In the genomic region with DNA sequence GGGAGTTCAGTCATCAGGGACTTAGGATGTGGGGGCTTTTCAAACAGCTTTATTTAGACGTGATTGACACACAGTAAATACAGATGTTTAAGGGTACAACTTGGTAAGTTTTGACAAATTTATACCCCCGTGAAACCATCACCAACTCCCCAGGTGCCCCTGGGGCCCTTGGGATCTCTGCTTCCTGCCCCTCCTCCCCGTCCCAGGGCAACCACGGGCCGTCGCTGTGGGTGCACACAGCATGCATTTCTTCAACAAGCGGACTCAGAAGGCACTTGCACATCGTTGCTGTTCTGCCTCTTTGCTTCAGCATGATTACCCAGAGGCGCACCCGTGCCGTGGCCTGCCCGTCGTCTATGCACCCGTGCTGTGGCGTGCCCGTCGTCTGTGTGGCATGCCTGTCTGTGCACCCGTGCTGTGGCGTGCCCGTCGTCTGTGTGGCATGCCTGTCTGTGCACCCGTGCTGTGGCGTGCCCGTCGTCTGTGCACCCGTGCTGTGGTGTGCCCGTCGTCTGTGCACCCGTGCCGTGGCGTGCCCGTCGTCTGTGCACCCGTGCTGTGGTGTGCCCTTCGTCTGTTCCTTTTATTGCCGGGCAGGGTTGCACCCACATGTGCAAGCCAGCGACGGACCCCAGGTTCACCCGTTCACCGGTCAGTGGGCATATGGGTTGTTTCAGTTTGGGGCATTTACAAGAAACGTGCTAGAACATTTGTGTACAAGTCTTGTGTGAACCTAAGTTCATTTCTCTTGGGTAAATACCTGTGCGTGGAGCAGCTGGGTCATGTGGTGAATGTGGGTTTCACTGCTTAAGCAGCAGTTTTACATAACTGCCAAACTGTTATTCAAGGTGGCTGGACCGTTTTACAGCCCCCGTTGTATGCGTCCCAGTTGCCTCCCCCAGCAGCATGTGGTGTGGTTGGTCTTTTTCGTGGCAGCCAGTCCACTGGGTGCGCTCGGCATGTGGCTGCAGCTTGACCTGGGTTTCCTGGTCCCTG, we compare ENCODE assay signal across 10 cellular contexts. TPM values are rescaled to one million over a fixed set of nuclear protein-coding genes. Genes with fewer than 3 reads are reported as not detected.
DNase-seq lines count a peak whose midpoint lies in the region; ATAC-seq and TF ChIP-seq lines count a peak whose summit lies in the region.
"Had no signal": no experiment of that assay in that cellular context is flagged by ENCODE, and none has a peak within 500 bp of the region (broad histone marks: within the 10 kb centered on the region; RNA-seq: fewer than 3 reads in every experiment).

No MANE protein-coding gene starts in this region.

- H3K36me3 Mint-ChIP-seq in CD4-positive, alpha-beta memory T cell: peaks cover 6 to 13% of the 10 kb centered on the region in 2 donors
- H3K36me3 Mint-ChIP-seq in memory B cell: peaks cover 3% of the 10 kb centered on the region

- H4K20me1 ChIP-seq in OCI-LY1 (ENCODE audit: insufficient read depth, low read length): no peaks in the 10 kb centered on the region

- peak overlapping the region; percentile 43 to 85 (median 77) for H3K27ac Mint-ChIP-seq in CD4-positive, alpha-beta memory T cell
- peak overlapping the region; percentile 92 for H3K27ac Mint-ChIP-seq in memory B cell

- intact Hi-C loops in CD4-positive, alpha-beta memory T cell (cut with micrococcal nuclease): no loop called here

- H3K27me3 ChIP-seq in CD4-positive, alpha-beta memory T cell (ENCODE audit: insufficient read depth, low read length): no peaks in the 10 kb centered on the region
- no peaks in the 10 kb centered on the region for H3K27me3 ChIP-seq in OCI-LY1 (ENCODE audit: insufficient read depth, low read length)

- peaks cover 7% of the 10 kb centered on the region for H3F3A ChIP-seq in OCI-LY1 (ENCODE audit: insufficient read depth, low read length)

- peaks cover 26 to 90% (median 59%) of the 10 kb centered on the region in 4 donors for H3K4me1 Mint-ChIP-seq in CD4-positive, alpha-beta memory T cell
- peaks cover 62% of the 10 kb centered on the region for H3K4me1 Mint-ChIP-seq in memory B cell

- H2AFZ ChIP-seq in OCI-LY1 (ENCODE audit: low read length): no peak overlapping the region

- H3K79me2 ChIP-seq in OCI-LY1 (ENCODE audit: insufficient read depth, low read length): 0 out of 2 replicates have a peak, but pooled peaks cover 2% of the 10 kb centered on the region

- peaks cover 77% of the 10 kb centered on the region for H3K4me1 ChIP-seq in CD4-positive, alpha-beta memory T cell (ENCODE audit: insufficient read depth, low read length)
- H3K4me1 ChIP-seq in OCI-LY1 (ENCODE audit: insufficient read depth, low read length, severe bottlenecking): peaks cover 95% of the 10 kb centered on the region

- no peak overlapping the region for H3K27ac ChIP-seq in CD4-positive, alpha-beta memory T cell (ENCODE audit: low read depth, low read length)
- H3K27ac ChIP-seq in OCI-LY1 (ENCODE audit: low read depth, low read length, poor library complexity, severe bottlenecking): peak overlapping the region; percentile 100

- DNase-seq in CD4-positive, alpha-beta memory T cell: peak in 1 of 5 donors; percentile 33
- peak in 1 of 2 donors; percentile 56 for DNase-seq in memory B cell (ENCODE audit: low spot score in 2 of 2)
- DNase-seq in NCI-H1930 (lab: John Stamatoyannopoulos, UW): no peak
- no peak for DNase-seq in COR-L47 (lab: John Stamatoyannopoulos, UW)
- no peak for DNase-seq in DMS 273 treated with DMSO at 0.1 percent for 48 hours (lab: John Stamatoyannopoulos, UW)
- DNase-seq: DMS153, NCI-H524 had no signal

- CTCF ChIA-PET in CD4-positive, alpha-beta memory T cell (lab: Charles Lee; ENCODE audit: partially characterized antibody): interaction anchor here (2.4 kb wide), 1 partner anchor 8 kb away, joined by 9 read pairs; no protein-coding TSS in a partner anchor

- peak overlapping the region in 7 of 8 donors; percentile 11 to 76 (median 46) for H3K4me3 Mint-ChIP-seq in CD4-positive, alpha-beta memory T cell
- H3K4me3 Mint-ChIP-seq in memory B cell: peak overlapping the region; percentile 93

- no peaks in the 10 kb centered on the region for H3K27me3 Mint-ChIP-seq in CD4-positive, alpha-beta memory T cell
- no peaks in the 10 kb centered on the region for H3K27me3 Mint-ChIP-seq in memory B cell

- no peaks in the 10 kb centered on the region for H3K36me3 ChIP-seq in CD4-positive, alpha-beta memory T cell (ENCODE audit: insufficient read depth, low read length)
- H3K36me3 ChIP-seq in OCI-LY1 (ENCODE audit: insufficient read depth, low read length): no peaks in the 10 kb centered on the region; the same call in 1 of the 2 replicates

- peak overlapping the region; percentile 73 for H3K4me2 ChIP-seq in OCI-LY1 (ENCODE audit: low read length)

- no peak overlapping the region for H3K4me3 ChIP-seq in CD4-positive, alpha-beta memory T cell (ENCODE audit: low read length in 2 of 2)
- peak overlapping the region; percentile 69 for H3K4me3 ChIP-seq in OCI-LY1 (ENCODE audit: low read depth, low read length, poor library complexity, severe bottlenecking)

- no peak for TF ChIP-seq CTCF in OCI-LY1 (IDR thresholded peaks at IDR 0.05; ENCODE audit: low read length)

- POLR2A ChIA-PET in CD4-positive, alpha-beta memory T cell (lab: Charles Lee; ENCODE audit: partially characterized antibody): interaction anchor here (2.7 to 3.3 kb wide), 2 partner anchors 9 to 83 kb away, joined by 16 to 50 read pairs; a partner anchor contains a TSS

- H3K9me3 ChIP-seq in CD4-positive, alpha-beta memory T cell (ENCODE audit: control insufficient read depth in 1 of 2, low read length in 2 of 2): no peaks in the 10 kb centered on the region
- H3K9me3 ChIP-seq in OCI-LY1 (ENCODE audit: low read length): no peaks in the 10 kb centered on the region

- peak overlapping the region; percentile 87 for H3K9ac ChIP-seq in OCI-LY1 (ENCODE audit: low read length)

- ATAC-seq in GM19351 (IDR thresholded peaks at IDR 0.05; ENCODE audit: unreplicated experiment) (peak; percentile 43), memory B cell (ENCODE audit: low read depth) (peak; percentile 48), HG03196 (IDR thresholded peaks at IDR 0.05; ENCODE audit: unreplicated experiment) (no peak)

- H3K9me2 ChIP-seq in OCI-LY1 (ENCODE audit: low read depth, low read length): no peaks in the 10 kb centered on the region

- H3K9me3 Mint-ChIP-seq in CD4-positive, alpha-beta memory T cell: peaks cover 0 to 2% (median 0%) of the 10 kb centered on the region in 8 donors
- no peaks in the 10 kb centered on the region for H3K9me3 Mint-ChIP-seq in memory B cell

RNA-seq across cellular contexts. Expression of a gene that starts 8.3 kb away (rescaled TPM):
- 100 to 1,000 TPM; 113 to 118 TPM for total RNA-seq in CD4-positive, alpha-beta memory T cell
- 10 to 100 TPM; 15.2 to 54.1 TPM for polyA plus RNA-seq in CD4-positive, alpha-beta memory T cell

RNA-seq across cellular contexts. Expression of a gene that starts 15.1 kb away (rescaled TPM):
- total RNA-seq in CD4-positive, alpha-beta memory T cell: 10 to 100 TPM; 58.6 to 65.8 TPM
- polyA plus RNA-seq in CD4-positive, alpha-beta memory T cell: 10 to 100 TPM; 54.6 to 79.8 TPM

RNA-seq across cellular contexts. Expression of a gene that starts 58.9 kb away (rescaled TPM):
- under 1 TPM; 0.19 to 0.23 TPM for total RNA-seq in CD4-positive, alpha-beta memory T cell
- polyA plus RNA-seq in CD4-positive, alpha-beta memory T cell: not detected

RNA-seq across cellular contexts. Expression of a gene that starts 59.4 kb away (rescaled TPM):
- 10 to 100 TPM; 21.4 to 21.6 TPM for total RNA-seq in CD4-positive, alpha-beta memory T cell
- polyA plus RNA-seq in CD4-positive, alpha-beta memory T cell: 10 to 100 TPM in 1 of 2 donors, 1 to 10 TPM in 1; 5.4 to 21.7 TPM
